ENCODE assay signal across 8 cellular contexts in genomic region chrX:153927686-153927935, GRCh38. TPM values are rescaled to one million over a fixed set of nuclear protein-coding genes. Genes with fewer than 3 reads are reported as not detected.
DNase-seq lines count a peak whose midpoint lies in the region; ATAC-seq and TF ChIP-seq lines count a peak whose summit lies in the region.

No MANE protein-coding gene starts in this region.

- H3K9ac ChIP-seq in liver (ENCODE audit: low read depth in 1 of 2, low read length in 2 of 2), result peak overlapping the region; percentile 42 to 79

- peak overlapping the region; percentile 95 for H3K27ac ChIP-seq in angular gyrus (ENCODE audit: low read depth, low read length)
- peak overlapping the region; percentile 92 to 95 for H3K27ac ChIP-seq in liver (ENCODE audit: low read depth in 1 of 2, low read length in 2 of 2)
- H3K27ac ChIP-seq in tibial artery, result peak overlapping the region; percentile 93 to 99

- H3K4me1 ChIP-seq in liver (ENCODE audit: control insufficient read depth in 4 of 4, insufficient read depth in 4 of 4, low read length in 3 of 4) (peaks cover 7 to 34% (median 24%) of the 10 kb centered on the region in 4 donors), tibial artery (peaks cover 0 to 39% (median 26%) of the 10 kb centered on the region in 4 donors)

- H3K36me3 ChIP-seq in liver (ENCODE audit: control insufficient read depth in 4 of 4, insufficient read depth in 3 of 4, low read depth in 1 of 4, low read length in 3 of 4) (peaks cover 0 to 15% (median 1%) of the 10 kb centered on the region in 4 donors), tibial artery (peaks cover 0 to 30% (median 24%) of the 10 kb centered on the region in 3 donors)

- H3K4me1 Mint-ChIP-seq in activated CD4-positive, alpha-beta T cell treated with anti-CD3 and anti-CD28 coated beads for 36 hours, result peaks cover 31% of the 10 kb centered on the region

- POLR2A ChIA-PET in activated CD4-positive, alpha-beta T cell treated with anti-CD3 and anti-CD28 coated beads for 36 hours (lab: Charles Lee), result no interaction called here

- H3K36me3 Mint-ChIP-seq in activated CD4-positive, alpha-beta T cell treated with anti-CD3 and anti-CD28 coated beads for 36 hours (ENCODE audit: low read depth), result peaks cover 20% of the 10 kb centered on the region

- peak overlapping the region; percentile 61 to 83 (median 65) for H3K4me3 ChIP-seq in liver (ENCODE audit: low read depth in 1 of 3, low read length in 3 of 3)
- H3K4me3 ChIP-seq in tibial artery, result peak overlapping the region; percentile 68 to 71

- intact Hi-C loops in activated CD4-positive, alpha-beta T cell treated with anti-CD3 and anti-CD28 coated beads for 36 hours (cut with DNase I, micrococcal nuclease), result loop anchor here (5.0 to 10.0 kb wide), 3 partner anchors 90 to 447 kb away; partner anchors contain the start of genes EMD (in 1 of the 2), FLNA (in 1 of the 2), IDH3G (in 1 of the 2) and IRAK1 (in 1 of the 2)
- intact Hi-C loops in tibial artery (cut with DNase I; ENCODE audit: low total_unique reads), result no loop called here

- H3K9me3 ChIP-seq in liver (ENCODE audit: control insufficient read depth in 4 of 4, low read length in 3 of 4), result no peaks in the 10 kb centered on the region
- H3K9me3 ChIP-seq in tibial artery, result no peaks in the 10 kb centered on the region

- TF ChIP-seq RAD21 in liver (IDR thresholded peaks at IDR 0.05), result no peak

- CTCF ChIA-PET in activated CD4-positive, alpha-beta T cell treated with anti-CD3 and anti-CD28 coated beads for 36 hours (lab: Charles Lee), result interaction anchor here (0.6 to 1.5 kb wide), 2 partner anchors 41 to 587 kb away, joined by 3 to 6 read pairs; no protein-coding TSS in a partner anchor

- H3K4me3 Mint-ChIP-seq in activated CD4-positive, alpha-beta T cell treated with anti-CD3 and anti-CD28 coated beads for 36 hours, result peak overlapping the region; percentile 91

- no peak for TF ChIP-seq CTCF in liver (IDR thresholded peaks at IDR 0.05; ENCODE audit: low read depth, low read length, missing input control)
- TF ChIP-seq CTCF in tibial artery (IDR thresholded peaks at IDR 0.05), result no peak

- no peaks in the 10 kb centered on the region for H3K27me3 Mint-ChIP-seq in activated CD4-positive, alpha-beta T cell treated with anti-CD3 and anti-CD28 coated beads for 36 hours

- no peaks in the 10 kb centered on the region for H3K27me3 ChIP-seq in liver (ENCODE audit: control insufficient read depth in 4 of 4, insufficient read depth in 4 of 4, low read length in 3 of 4)
- H3K27me3 ChIP-seq in tibial artery, result no peaks in the 10 kb centered on the region

- WGBS in liver, result 2% methylated on average over 6 of the region's 6 CpGs

- no peaks in the 10 kb centered on the region for H3K9me3 Mint-ChIP-seq in activated CD4-positive, alpha-beta T cell treated with anti-CD3 and anti-CD28 coated beads for 36 hours (ENCODE audit: low read depth)

- H3K27ac Mint-ChIP-seq in activated CD4-positive, alpha-beta T cell treated with anti-CD3 and anti-CD28 coated beads for 36 hours, result peak overlapping the region; percentile 97

- ATAC-seq in activated CD4-positive, alpha-beta T cell treated with anti-CD3 and anti-CD28 coated beads for 36 hours, result no peak
- ATAC-seq in GM19467 (IDR thresholded peaks at IDR 0.05; ENCODE audit: unreplicated experiment) (no peak), HG02938 (IDR thresholded peaks at IDR 0.05; ENCODE audit: unreplicated experiment) (no peak), GM21529 (IDR thresholded peaks at IDR 0.05; ENCODE audit: unreplicated experiment) (no peak)

- no peak for DNase-seq in activated CD4-positive, alpha-beta T cell treated with anti-CD3 and anti-CD28 coated beads for 36 hours
- DNase-seq in activated CD4-positive, alpha-beta T cell treated with anti-CD3 and anti-CD28 coated beads for 1 hour, result no peak
- DNase-seq in tibial artery, result no peak

TF ChIP-seq in liver, 16 proteins besides CTCF, POLR2A, EP300 and RAD21:
- no peak for TF ChIP-seq EGR1 (IDR thresholded peaks at IDR 0.05; ENCODE audit: low read depth in 2 of 2)
- TF ChIP-seq JUND (IDR thresholded peaks at IDR 0.05), result no peak
- TF ChIP-seq SP1 (IDR thresholded peaks at IDR 0.05), result no peak
- TF ChIP-seq RXRA (IDR thresholded peaks at IDR 0.05), result no peak
- TF ChIP-seq MAX (IDR thresholded peaks at IDR 0.05), result no peak
- no peak for TF ChIP-seq GABPA (IDR thresholded peaks at IDR 0.05 in 1 of 2, conservative IDR thresholded peaks at IDR 0.05 in 1 of 2)
- no peak for TF ChIP-seq ZBTB33 (IDR thresholded peaks at IDR 0.05)
- TF ChIP-seq YY1 (IDR thresholded peaks at IDR 0.05), result no peak
- no peak for TF ChIP-seq TAF1 (conservative IDR thresholded peaks at IDR 0.05)
- TF ChIP-seq FOXA1 (IDR thresholded peaks at IDR 0.05), result no peak
- no peak for TF ChIP-seq FOXA2 (IDR thresholded peaks at IDR 0.05)
- TF ChIP-seq ATF3 (IDR thresholded peaks at IDR 0.05), result no peak
- TF ChIP-seq HNF4A (conservative IDR thresholded peaks at IDR 0.05), result no peak
- no peak for TF ChIP-seq HNF4G (IDR thresholded peaks at IDR 0.05)
- TF ChIP-seq NR2F2 (IDR thresholded peaks at IDR 0.05), result no peak
- TF ChIP-seq REST (IDR thresholded peaks at IDR 0.05), result no peak

RNA-seq across cellular contexts. Expression of gene ARHGAP4, which starts 1.5 kb away (rescaled TPM):
- total RNA-seq in activated CD4-positive, alpha-beta T cell treated with anti-CD3 and anti-CD28 coated beads for 36 hours, result 100 to 1,000 TPM; 130 to 135 TPM
- total RNA-seq in liver, result 10 to 100 TPM; 12.5 to 28.1 TPM
- polyA plus RNA-seq in liver, result 1 to 10 TPM; 3.3 to 8.0 TPM

RNA-seq across cellular contexts. Expression of gene NAA10, which starts 7.2 kb away (rescaled TPM):
- 100 to 1,000 TPM; 108 to 115 TPM for total RNA-seq in activated CD4-positive, alpha-beta T cell treated with anti-CD3 and anti-CD28 coated beads for 36 hours
- 10 to 100 TPM; 20.5 to 30.6 TPM for total RNA-seq in liver
- 10 to 100 TPM; 58.2 to 58.8 TPM for polyA plus RNA-seq in liver

RNA-seq across cellular contexts. Expression of gene RENBP, which starts 16.8 kb away (rescaled TPM):
- 1 to 10 TPM; 6.0 to 8.1 TPM for total RNA-seq in activated CD4-positive, alpha-beta T cell treated with anti-CD3 and anti-CD28 coated beads for 36 hours
- 1 to 10 TPM; 7.5 to 7.9 TPM for total RNA-seq in liver
- polyA plus RNA-seq in liver, result 1 to 10 TPM; 1.0 to 6.4 TPM

RNA-seq across cellular contexts. Expression of gene AVPR2, which starts 23.1 kb away (rescaled TPM):
- total RNA-seq in activated CD4-positive, alpha-beta T cell treated with anti-CD3 and anti-CD28 coated beads for 36 hours, result not detected
- not detected for total RNA-seq in liver
- under 1 TPM in 1 of 2 donors, not detected in 1; 0.05 TPM for polyA plus RNA-seq in liver

RNA-seq across cellular contexts. Expression of gene L1CAM, which starts 41.6 kb away (rescaled TPM):
- under 1 TPM; 0.47 to 0.57 TPM for total RNA-seq in activated CD4-positive, alpha-beta T cell treated with anti-CD3 and anti-CD28 coated beads for 36 hours
- total RNA-seq in liver, result under 1 TPM in 1 of 2 donors, not detected in 1; 0.59 TPM
- under 1 TPM; 0.28 to 0.39 TPM for polyA plus RNA-seq in liver

Comparison
In these comparisons a context has a peak if more than half of its experiments do, and no peak if none do; other contexts are left out.
1. RNA of gene ARHGAP4, which starts 1.5 kb away (total RNA-seq): 130 to 135 TPM in activated CD4-positive, alpha-beta T cell treated with anti-CD3 and anti-CD28 coated beads for 36 hours; 12.5 to 28.1 TPM in liver; every median in the first group is over 4 times any median in the second.
2. Peak in every context shown above with its lines, with median percentiles within 50 percentile points of each other: H3K27ac ChIP-seq.